ENCODE assay signal across 15 cellular contexts in genomic region chr17:46773676-46774075, GRCh38. TPM values are rescaled to one million over a fixed set of nuclear protein-coding genes. Genes with fewer than 3 reads are reported as not detected.
"Had no signal": no experiment of that assay in that cellular context is flagged by ENCODE, and none has a peak within 500 bp of the region (broad histone marks: within the 10 kb centered on the region; RNA-seq: fewer than 3 reads in every experiment).

No MANE protein-coding gene starts in this region.

- H3K27me3 ChIP-seq: foreskin keratinocyte, thyroid gland had no signal

- H3K36me3 Mint-ChIP-seq: activated naive CD4-positive, alpha-beta T cell treated with anti-CD3 and anti-CD28 coated beads, Interleukin-2, amount 50 U/mL, for 72 hours; brain; immature natural killer cell; naive thymus-derived CD4-positive, alpha-beta T cell; stimulated activated effector memory CD8-positive, alpha-beta T cell treated with anti-CD3 and anti-CD28 coated beads, Interleukin-12 subunit alpha, Interleukin-12 subunit beta, amount 100 ng/mL, for 72 hours had no signal

- ATAC-seq: activated naive CD4-positive, alpha-beta T cell treated with anti-CD3 and anti-CD28 coated beads, Interleukin-2, amount 50 U/mL, for 72 hours; foreskin keratinocyte; naive thymus-derived CD4-positive, alpha-beta T cell; stimulated activated effector memory CD8-positive, alpha-beta T cell treated with anti-CD3 and anti-CD28 coated beads, Interleukin-12 subunit alpha, Interleukin-12 subunit beta, amount 100 ng/mL, for 72 hours had no signal

- H3K27ac ChIP-seq: coronary artery, foreskin keratinocyte, neutrophil, parathyroid adenoma, thyroid gland had no signal

- H3K36me3 ChIP-seq: neutrophil, thyroid gland had no signal

- H3K4me3 ChIP-seq: coronary artery, thyroid gland had no signal

- H3K9ac ChIP-seq: parathyroid adenoma had no signal

- H3K27ac Mint-ChIP-seq: activated naive CD4-positive, alpha-beta T cell treated with anti-CD3 and anti-CD28 coated beads, Interleukin-2, amount 50 U/mL, for 72 hours; naive thymus-derived CD4-positive, alpha-beta T cell; stimulated activated effector memory CD8-positive, alpha-beta T cell treated with anti-CD3 and anti-CD28 coated beads, Interleukin-12 subunit alpha, Interleukin-12 subunit beta, amount 100 ng/mL, for 72 hours had no signal

- H3K9me3 ChIP-seq: neutrophil, thyroid gland had no signal

- H3K9me3 Mint-ChIP-seq: activated naive CD4-positive, alpha-beta T cell treated with anti-CD3 and anti-CD28 coated beads, Interleukin-2, amount 50 U/mL, for 72 hours; brain; immature natural killer cell; stimulated activated effector memory CD8-positive, alpha-beta T cell treated with anti-CD3 and anti-CD28 coated beads, Interleukin-12 subunit alpha, Interleukin-12 subunit beta, amount 100 ng/mL, for 72 hours had no signal

- DNase-seq: activated CD4-positive, alpha-beta T cell treated with anti-CD3 and anti-CD28 coated beads, Interleukin-2, amount 50 U/mL, for 48 hours; activated T-cell treated with anti-CD3 and anti-CD28 coated beads, Interleukin-2, amount 50 U/mL, for 1 hour; central memory CD4-positive, alpha-beta T cell; effector CD4-positive, alpha-beta T cell; foreskin keratinocyte; naive thymus-derived CD4-positive, alpha-beta T cell; thyroid gland had no signal

- H3K79me2 ChIP-seq: parathyroid adenoma had no signal

- H2AFZ ChIP-seq: parathyroid adenoma had no signal

RNA-seq across cellular contexts. Expression of gene WNT3, which starts 44.8 kb away (rescaled TPM):
- total RNA-seq: T-helper 1 cell treated with Interleukin-12 subunit alpha and Interleukin-12 subunit beta and Interleukin-4 antibody, amounts not matched to agents 30 ng/mL and 1 ng/mL, for 36 hours had no signal
